In the genomic region with DNA sequence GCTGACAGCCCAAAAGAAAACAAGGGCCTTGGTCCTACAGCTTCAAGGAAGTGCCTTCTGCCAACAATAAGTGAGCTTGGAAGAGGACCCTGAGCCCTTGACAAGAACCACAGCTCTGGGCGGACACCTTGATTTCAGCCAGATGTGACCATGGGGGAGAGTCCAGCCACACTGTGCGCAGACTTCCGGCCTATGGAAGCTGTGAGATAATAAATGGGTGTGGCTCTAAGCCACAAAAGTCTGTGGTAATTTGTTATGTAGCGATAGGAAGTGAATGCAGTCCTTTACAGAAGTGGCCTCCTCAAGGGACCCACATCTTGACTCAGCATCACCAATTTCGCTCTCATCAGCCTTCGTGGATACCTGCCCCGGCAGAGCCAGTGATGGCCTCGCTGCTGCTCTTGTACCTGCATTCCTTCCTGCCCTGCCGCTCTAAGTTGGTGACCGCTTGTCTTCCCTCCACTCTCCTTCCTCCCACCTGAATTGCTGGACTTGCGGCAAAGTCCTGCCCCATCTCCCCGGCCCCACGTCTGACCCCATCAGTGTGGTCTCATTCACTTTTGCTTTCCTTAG, we compare ENCODE assay signal across 20 cellular contexts. TPM values are rescaled to one million over a fixed set of nuclear protein-coding genes. Genes with fewer than 3 reads are reported as not detected.
DNase-seq lines count a peak whose midpoint lies in the region; ATAC-seq, FAIRE-seq and TF ChIP-seq lines count a peak whose summit lies in the region.
"Had no signal": no experiment of that assay in that cellular context is flagged by ENCODE, and none has a peak within 500 bp of the region (broad histone marks: within the 10 kb centered on the region; RNA-seq: fewer than 3 reads in every experiment).

No MANE protein-coding gene starts in this region.

- H3K4me1 Mint-ChIP-seq in WTC11 = no peaks in the 10 kb centered on the region

- H3K27ac ChIP-seq in A549 (peak overlapping the region; percentile 29 to 74; a peak in 5 of 6 replicates), VCaP (peak overlapping the region; percentile 83; the same call in 1 of the 2 replicates), mesenchymal stem cell (ENCODE audit: low read length, poor library complexity, severe bottlenecking) (no peak overlapping the region)

- DNase-seq in A549 (ENCODE audit: low read depth in 1 of 2, low spot score in 1 of 2) (no peak), MV-4-11 (lab: John Stamatoyannopoulos, UW) (peak; percentile 63), mesenchymal stem cell (no peak), WTC11 (ENCODE audit: low spot score) (no peak), kidney tubule cell (ENCODE audit: low spot score) (no peak)
- DNase-seq: activated CD8-positive, alpha-beta memory T cell treated with anti-CD3 and anti-CD28 coated beads for 24 hours; activated effector memory CD4-positive, alpha-beta T cell treated with Interleukin-2 at 50 U/mL for 16 hours; NCI-H1436; NCI-H510A treated with DMSO at 0.1 percent for 48 hours; stimulated activated naive CD8-positive, alpha-beta T cell treated with anti-CD3 and anti-CD28 coated beads, Interleukin-15, Interleukin-2, amounts not matched to agents 100 U/mL and 50 U/mL, for 24 hours had no signal

- H4K91ac ChIP-seq in mesenchymal stem cell (ENCODE audit: low read length) = peak overlapping the region; percentile 54

- WGBS in A549 (ENCODE audit: missing lambda C conversion rate) = 80% methylated on average over 13 of the region's 13 CpGs
- WGBS in mesenchymal stem cell = 90% methylated on average over 13 of the region's 13 CpGs

- H3K9me3 ChIP-seq in A549 = no peaks in the 10 kb centered on the region
- H3K9me3 ChIP-seq in mesenchymal stem cell (ENCODE audit: control insufficient read depth, low read length) = no peaks in the 10 kb centered on the region

- H3K4ac ChIP-seq in mesenchymal stem cell (ENCODE audit: low read depth in 1 of 2, low read length in 2 of 2) = peak overlapping the region in 1 of 2 experiments; percentile 19

- no peak for TF ChIP-seq RAD21 in A549 (conservative IDR thresholded peaks at IDR 0.05 in 1 of 2, IDR thresholded peaks at IDR 0.05 in 1 of 2)

- no peak for FAIRE-seq in A549 (lab: Jason Lieb, UNC)
- FAIRE-seq: GM18507 had no signal

- H2AFZ ChIP-seq in mesenchymal stem cell (ENCODE audit: low read depth, low read length) = peak overlapping the region; percentile 10

- peaks cover 0 to 21% of the 10 kb centered on the region in 2 experiments for H3K36me3 ChIP-seq in mesenchymal stem cell (ENCODE audit: control insufficient read depth in 1 of 2, insufficient read depth in 2 of 2, low read depth in 1 of 2, low read length in 2 of 2)

- POLR2A ChIA-PET in A549 (lab: Yijun Ruan, JAX) (interaction anchor here (1.0 kb wide), 1 partner anchor 16 kb away, joined by 5 read pairs; a partner anchor contains a TSS), WTC11 (lab: Charles Lee) (no interaction called here)

- H3K4me1 ChIP-seq in A549 (peaks cover 13% of the 10 kb centered on the region), mesenchymal stem cell (ENCODE audit: control insufficient read depth, insufficient read depth, low read depth, low read length) (peaks cover 1% of the 10 kb centered on the region)

- peak overlapping the region; percentile 27 for H2BK120ac ChIP-seq in mesenchymal stem cell (ENCODE audit: low read depth, low read length)

- no peaks in the 10 kb centered on the region for H3K79me1 ChIP-seq in mesenchymal stem cell (replicated peaks; ENCODE audit: low read length, poor library complexity, severe bottlenecking)

- H3K4me3 ChIP-seq in A549 = no peak overlapping the region
- no peak overlapping the region for H3K4me3 ChIP-seq in mesenchymal stem cell (ENCODE audit: insufficient read depth in 1 of 2, low read depth in 1 of 2, low read length in 2 of 2)

- no peak overlapping the region for H3K27ac Mint-ChIP-seq in WTC11
- H3K27ac Mint-ChIP-seq: IgD-negative memory B cell had no signal

- peak overlapping the region; percentile 1 to 64 for H3K18ac ChIP-seq in mesenchymal stem cell (ENCODE audit: low read depth in 1 of 2, low read length in 2 of 2)

- no peaks in the 10 kb centered on the region for H3K9me3 Mint-ChIP-seq in WTC11
- H3K9me3 Mint-ChIP-seq: IgD-negative memory B cell; natural killer cell treated with Interleukin-12 subunit alpha and Interleukin-12 subunit beta and Interleukin-15 and Interleukin-18, amount 100 ng/mL, for 72 hours had no signal

- H2BK5ac ChIP-seq in mesenchymal stem cell (ENCODE audit: low read depth, low read length, poor library complexity, severe bottlenecking) = no peak overlapping the region

- no peak for TF ChIP-seq EP300 in A549 (IDR thresholded peaks at IDR 0.05)

- H2BK15ac ChIP-seq in mesenchymal stem cell (ENCODE audit: low read depth, poor library complexity, severe bottlenecking) = peak overlapping the region; percentile 12

- no peak for TF ChIP-seq CTCF in A549 (IDR thresholded peaks at IDR 0.05)
- no peak for TF ChIP-seq CTCF in VCaP (conservative IDR thresholded peaks at IDR 0.05)
- no peak for TF ChIP-seq CTCF in WTC11 (IDR thresholded peaks at IDR 0.05)

- no peak overlapping the region for H2BK12ac ChIP-seq in mesenchymal stem cell (ENCODE audit: low read length in 2 of 2)

- H3K27me3 Mint-ChIP-seq in WTC11 (ENCODE audit: low read depth) = no peaks in the 10 kb centered on the region; the same call in 1 of the 2 replicates
- H3K27me3 Mint-ChIP-seq: IgD-negative memory B cell had no signal

- TF ChIP-seq POLR2A in A549 (IDR thresholded peaks at IDR 0.05; ENCODE audit: low read length) = no peak

- H3K9ac ChIP-seq in mesenchymal stem cell (ENCODE audit: low read length) = peak overlapping the region; percentile 68

- peak overlapping the region; percentile 47 for H2AK5ac ChIP-seq in mesenchymal stem cell (ENCODE audit: low read length, severe bottlenecking)

- H3K23ac ChIP-seq in mesenchymal stem cell (ENCODE audit: low read length in 2 of 2) = no peak overlapping the region

- no peaks in the 10 kb centered on the region for H3K36me3 Mint-ChIP-seq in WTC11
- H3K36me3 Mint-ChIP-seq: IgD-negative memory B cell; natural killer cell treated with Interleukin-12 subunit alpha and Interleukin-12 subunit beta and Interleukin-15 and Interleukin-18, amount 100 ng/mL, for 72 hours had no signal

- no peaks in the 10 kb centered on the region for H3K27me3 ChIP-seq in mesenchymal stem cell (ENCODE audit: control insufficient read depth in 1 of 2, insufficient read depth in 1 of 2, low read length in 2 of 2)

- H3K4me3 Mint-ChIP-seq in WTC11 = no peak overlapping the region
- H3K4me3 Mint-ChIP-seq: natural killer cell treated with Interleukin-12 subunit alpha and Interleukin-12 subunit beta and Interleukin-15 and Interleukin-18, amount 100 ng/mL, for 72 hours had no signal

- CTCF ChIA-PET in A549 (lab: Yijun Ruan, JAX) (interaction anchor here (0.6 kb wide), 1 partner anchor 168 kb away, joined by 3 read pairs; no protein-coding TSS in a partner anchor), WTC11 (lab: Charles Lee) (no interaction called here)

- peak overlapping the region; percentile 88 for H4K8ac ChIP-seq in mesenchymal stem cell (ENCODE audit: low read length)

- H3K4me2 ChIP-seq in A549 (no peak overlapping the region), mesenchymal stem cell (ENCODE audit: low read length, poor library complexity, severe bottlenecking) (no peak overlapping the region)

- ATAC-seq in A549 = no peak; a peak in 1 of 6 replicates
- ATAC-seq in WTC11 = no peak
- ATAC-seq in GM21526 (IDR thresholded peaks at IDR 0.05; ENCODE audit: low FRiP score, unreplicated experiment) = no peak
- ATAC-seq in HG03159 (IDR thresholded peaks at IDR 0.05; ENCODE audit: unreplicated experiment) = no peak
- ATAC-seq: left lobe of liver had no signal

- peak overlapping the region in 1 of 2 experiments; percentile 74 for H3K14ac ChIP-seq in mesenchymal stem cell (ENCODE audit: low read length in 2 of 2)

TF ChIP-seq in A549, 52 proteins besides CTCF, POLR2A, EP300 and RAD21 (continues in another document):
- TF ChIP-seq EHMT2 (IDR thresholded peaks at IDR 0.05; ENCODE audit: low read depth) = no peak
- TF ChIP-seq, protein P1, sequence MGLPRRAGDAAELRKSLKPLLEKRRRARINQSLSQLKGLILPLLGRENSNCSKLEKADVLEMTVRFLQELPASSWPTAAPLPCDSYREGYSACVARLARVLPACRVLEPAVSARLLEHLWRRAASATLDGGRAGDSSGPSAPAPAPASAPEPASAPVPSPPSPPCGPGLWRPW (IDR thresholded peaks at IDR 0.05) = no peak
- no peak for TF ChIP-seq POLR2AphosphoS2 (conservative IDR thresholded peaks at IDR 0.05; ENCODE audit: low read length)
- TF ChIP-seq JUN (IDR thresholded peaks at IDR 0.05) = no peak
- TF ChIP-seq FOSB (CRISPR knock-in tag; IDR thresholded peaks at IDR 0.05) = no peak

TF ChIP-seq in WTC11, 78 proteins besides CTCF, POLR2A, EP300 and RAD21:
- TF ChIP-seq ZNF396 (CRISPR knock-in tag; IDR thresholded peaks at IDR 0.05; ENCODE audit: borderline replicate concordance) (no peak), ETV6 (CRISPR knock-in tag; IDR thresholded peaks at IDR 0.05) (no peak), ZBTB21 (CRISPR knock-in tag; IDR thresholded peaks at IDR 0.05; ENCODE audit: borderline replicate concordance) (no peak), RELA (CRISPR knock-in tag; IDR thresholded peaks at IDR 0.05; ENCODE audit: borderline replicate concordance) (no peak), ZNF671 (CRISPR knock-in tag; IDR thresholded peaks at IDR 0.05) (no peak)
- TF ChIP-seq, protein P2, sequence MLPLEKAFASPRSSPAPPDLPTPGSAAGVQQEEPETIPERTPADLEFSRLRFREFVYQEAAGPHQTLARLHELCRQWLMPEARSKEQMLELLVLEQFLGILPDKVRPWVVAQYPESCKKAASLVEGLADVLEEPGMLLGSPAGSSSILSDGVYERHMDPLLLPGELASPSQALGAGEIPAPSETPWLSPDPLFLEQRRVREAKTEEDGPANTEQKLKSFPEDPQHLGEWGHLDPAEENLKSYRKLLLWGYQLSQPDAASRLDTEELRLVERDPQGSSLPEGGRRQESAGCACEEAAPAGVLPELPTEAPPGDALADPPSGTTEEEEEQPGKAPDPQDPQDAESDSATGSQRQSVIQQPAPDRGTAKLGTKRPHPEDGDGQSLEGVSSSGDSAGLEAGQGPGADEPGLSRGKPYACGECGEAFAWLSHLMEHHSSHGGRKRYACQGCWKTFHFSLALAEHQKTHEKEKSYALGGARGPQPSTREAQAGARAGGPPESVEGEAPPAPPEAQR (CRISPR knock-in tag; IDR thresholded peaks at IDR 0.05) = no peak

RNA-seq across cellular contexts. Expression of a gene that starts 29.3 kb away (rescaled TPM):
- polyA plus RNA-seq in A549 (2011; rRNA removed) (not detected in 2 replicates), A549 (2017; fragmentation: RNase III; extraction: RNeasy Plus Mini Kit Qiagen cat#74134 plus additional on column Dnase treatment) (not detected in 3 replicates)
- polyA plus RNA-seq in A549 (2012; cell fraction: cytosol; rRNA removed) = not detected in 2 replicates
- not detected in 2 replicates for polyA plus RNA-seq in A549 (2012; cell fraction: nucleus; rRNA removed)
- not detected in 2 replicates for polyA minus RNA-seq in A549 (2011; rRNA and poly(A)+ RNA removed)
- not detected for polyA plus RNA-seq in mesenchymal stem cell (2013, experiment 1 of 2)
- not detected for polyA plus RNA-seq in mesenchymal stem cell (2013, experiment 2 of 2)
- not detected in 3 replicates for total RNA-seq in WTC11 (2021)
- total RNA-seq: A673; dermis microvascular lymphatic vessel endothelial cell; left lobe of liver; natural killer cell treated with Interleukin-12 subunit alpha and Interleukin-12 subunit beta and Interleukin-15 and Interleukin-18, amount 100 ng/mL, for 72 hours; T-helper 2 cell treated with Interferon-gamma antibody and Interleukin-4, amounts not matched to agents 100 ng/mL and 5 ng/mL, for 36 hours had no signal
- polyA plus RNA-seq: IgD-negative memory B cell had no signal
